1 cellular context compared by ENCODE assay signal in genomic region chr15:76345880-76346665, GRCh38.
A peak's percentile ranks its signal among the peaks of the same experiment; 100 is the strongest.
TF ChIP-seq lines count a peak whose summit lies in the region.

No MANE protein-coding gene starts in this region.

TF ChIP-seq in HepG2, 621 proteins besides CTCF, POLR2A, EP300 and RAD21 (continued from another document and continues in another):
- TF ChIP-seq AHDC1 (CRISPR knock-in tag; IDR thresholded peaks at IDR 0.05; ENCODE audit: borderline replicate concordance) (no peak), ZNF546 (CRISPR knock-in tag; conservative IDR thresholded peaks at IDR 0.05) (no peak), U2AF1 (optimal IDR thresholded peaks at IDR 0.05; ENCODE audit: low read depth, low read length) (no peak), GATAD1 (CRISPR knock-in tag; IDR thresholded peaks at IDR 0.05) (no peak), BHLHE40 (IDR thresholded peaks at IDR 0.05; ENCODE audit: low read length) (no peak), ZSCAN21 (CRISPR knock-in tag; IDR thresholded peaks at IDR 0.05; ENCODE audit: borderline replicate concordance) (no peak), MYC (CRISPR knock-in tag; IDR thresholded peaks at IDR 0.05; ENCODE audit: borderline replicate concordance) (peak; percentile 48; the same call in 1 of the 2 replicates), ZFP62 (CRISPR knock-in tag; IDR thresholded peaks at IDR 0.05) (no peak), MLLT10 (CRISPR knock-in tag; IDR thresholded peaks at IDR 0.05) (no peak), ZBTB14 (CRISPR knock-in tag; IDR thresholded peaks at IDR 0.05) (0 out of 2 replicates have a peak, but pooled peaks have one; percentile 24), NR2F2 (IDR thresholded peaks at IDR 0.05; ENCODE audit: borderline replicate concordance, low read depth) (no peak), GRHL1 (CRISPR knock-in tag; conservative IDR thresholded peaks at IDR 0.05) (no peak), SMAD3 (CRISPR knock-in tag; IDR thresholded peaks at IDR 0.05) (no peak), ZMYM3 (CRISPR knock-in tag; IDR thresholded peaks at IDR 0.05) (0 out of 2 replicates have a peak, but pooled peaks have one; percentile 28), ZNF335 (CRISPR knock-in tag; IDR thresholded peaks at IDR 0.05) (no peak; the same call in 1 of the 2 replicates), MAFG (CRISPR knock-in tag; IDR thresholded peaks at IDR 0.05) (0 out of 2 replicates have a peak, but pooled peaks have one; percentile 30), ZKSCAN5 (CRISPR knock-in tag; IDR thresholded peaks at IDR 0.05) (no peak), ZNF710 (CRISPR knock-in tag; IDR thresholded peaks at IDR 0.05; ENCODE audit: borderline replicate concordance) (no peak; the same call in 1 of the 2 replicates), ZNF362 (CRISPR knock-in tag; IDR thresholded peaks at IDR 0.05; ENCODE audit: borderline replicate concordance) (no peak), MXD3 (CRISPR knock-in tag; IDR thresholded peaks at IDR 0.05) (peak; percentile 26; the same call in 1 of the 2 replicates), FOXO1 (CRISPR knock-in tag; IDR thresholded peaks at IDR 0.05) (no peak), KLF12 (CRISPR knock-in tag; IDR thresholded peaks at IDR 0.05; ENCODE audit: borderline replicate concordance) (no peak; the same call in 1 of the 2 replicates), SNAPC2 (CRISPR knock-in tag; IDR thresholded peaks at IDR 0.05) (peak; percentile 45; the same call in 1 of the 2 replicates), ZNF780A (CRISPR knock-in tag; IDR thresholded peaks at IDR 0.05) (no peak), RORA (CRISPR knock-in tag; IDR thresholded peaks at IDR 0.05) (no peak), PHF20 (CRISPR knock-in tag; IDR thresholded peaks at IDR 0.05) (no peak), ZNF709 (CRISPR knock-in tag; IDR thresholded peaks at IDR 0.05) (no peak; the same call in 1 of the 2 replicates), NFRKB (IDR thresholded peaks at IDR 0.05) (no peak), XBP1 (CRISPR knock-in tag; IDR thresholded peaks at IDR 0.05) (no peak), DNMT1 (CRISPR knock-in tag; IDR thresholded peaks at IDR 0.05) (no peak), PRDM15 (CRISPR knock-in tag; IDR thresholded peaks at IDR 0.05) (peak; percentile 17; the same call in 1 of the 2 replicates), RBM39 (IDR thresholded peaks at IDR 0.05; ENCODE audit: low read depth, low read length, poor library complexity, severe bottlenecking) (peak; percentile 31), ZNF337 (CRISPR knock-in tag; IDR thresholded peaks at IDR 0.05; ENCODE audit: borderline replicate concordance, low read depth) (no peak), ZNF557 (CRISPR knock-in tag; IDR thresholded peaks at IDR 0.05) (no peak), ZNF547 (CRISPR knock-in tag; IDR thresholded peaks at IDR 0.05) (peak; percentile 56; the same call in 1 of the 2 replicates), FOSL1 (CRISPR knock-in tag; IDR thresholded peaks at IDR 0.05; ENCODE audit: borderline replicate concordance) (no peak), ZBTB7A (CRISPR knock-in tag; IDR thresholded peaks at IDR 0.05) (no peak), HBP1 (CRISPR knock-in tag; IDR thresholded peaks at IDR 0.05; ENCODE audit: low read depth) (no peak), FOXM1 (CRISPR knock-in tag; IDR thresholded peaks at IDR 0.05) (no peak), RNF2 (conservative IDR thresholded peaks at IDR 0.05; ENCODE audit: low read depth) (no peak), STAT5B (CRISPR knock-in tag; IDR thresholded peaks at IDR 0.05) (no peak), ZNF232 (CRISPR knock-in tag; IDR thresholded peaks at IDR 0.05; ENCODE audit: borderline replicate concordance) (peak; percentile 67; the same call in 1 of the 2 replicates), GTF2F1 (IDR thresholded peaks at IDR 0.05; ENCODE audit: low read length) (no peak)
